Comparison of ENCODE assay signal across 14 cellular contexts in the genomic region with DNA sequence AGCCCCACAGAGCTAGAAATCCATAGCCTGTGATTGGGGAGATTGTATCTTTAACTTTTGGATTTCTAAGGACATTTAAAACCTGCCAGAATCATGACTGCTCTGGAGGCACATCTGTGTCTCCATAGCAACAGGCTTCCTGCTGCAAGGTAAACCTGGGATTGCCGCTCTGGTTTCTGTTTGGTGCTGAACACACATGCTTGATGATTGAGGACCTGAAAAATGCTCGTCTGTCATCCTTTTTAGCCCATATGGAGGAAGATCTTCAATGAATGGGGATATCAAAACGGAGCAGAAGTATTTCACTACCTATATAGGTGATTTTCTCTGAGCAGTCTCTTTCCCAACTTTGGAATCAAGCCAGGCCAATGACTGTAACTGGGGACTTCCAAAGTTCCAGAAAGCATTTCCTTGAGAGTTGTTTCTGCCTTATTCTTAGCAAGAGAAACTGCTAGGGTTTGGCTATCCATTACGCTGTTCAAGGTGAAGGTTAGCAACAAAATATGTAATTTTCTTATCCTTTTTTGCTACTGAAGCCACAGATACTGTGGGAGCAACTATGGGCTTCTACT.
DNase-seq lines count a peak whose midpoint lies in the region; ATAC-seq, FAIRE-seq and TF ChIP-seq lines count a peak whose summit lies in the region.
"Had no signal": no experiment of that assay in that cellular context is flagged by ENCODE, and none has a peak within 500 bp of the region (broad histone marks: within the 10 kb centered on the region; RNA-seq: fewer than 3 reads in every experiment).

No MANE protein-coding gene starts in this region.

- H3K27ac ChIP-seq in RWPE1, result no peak overlapping the region

- POLR2A ChIA-PET in RWPE1 (lab: Yijun Ruan, JAX; ENCODE audit: low non-redundant PET), result no interaction called here

- CTCF ChIA-PET in RWPE1 (lab: Yijun Ruan, JAX), result interaction anchor here (0.5 kb wide), 1 partner anchor 417 kb away, joined by 3 read pairs; no protein-coding TSS in a partner anchor

- peak; percentile 69 for FAIRE-seq in islet of Langerhans (lab: Jason Lieb, UNC)

- peak; percentile 10 for DNase-seq in DMS53 treated with DMSO at 0.1 percent for 48 hours (lab: John Stamatoyannopoulos, UW; ENCODE audit: unreplicated experiment)
- DNase-seq in NCI-H1105 (lab: John Stamatoyannopoulos, UW), result peak; percentile 80
- peak; percentile 8 for DNase-seq in RWPE1 (ENCODE audit: low spot score)
- no peak for DNase-seq in NOMO-1 (lab: John Stamatoyannopoulos, UW; ENCODE audit: unreplicated experiment in 2 of 2)
- no peak for DNase-seq in NK-92 treated with Interleukin-12 subunit alpha and Interleukin-12 subunit beta, amount 100 ng/mL, for 24 hours (lab: John Stamatoyannopoulos, UW)
- DNase-seq: activated CD4-positive, alpha-beta memory T cell treated with anti-CD3 and anti-CD28 coated beads, Interleukin-2, amount 10 ng/mL, durations not matched to agents 7 days and 5 days; activated naive CD4-positive, alpha-beta T cell; cortex of kidney; H7; stimulated activated naive CD8-positive, alpha-beta T cell treated with anti-CD3 and anti-CD28 coated beads, Interleukin-15, amount 100 ng/mL, for 72 hours; T-helper 17 cell had no signal

- no peak for TF ChIP-seq CTCF in RWPE1 (conservative IDR thresholded peaks at IDR 0.05; ENCODE audit: low read depth)

- ATAC-seq in GM21360 (IDR thresholded peaks at IDR 0.05; ENCODE audit: unreplicated experiment), result no peak
- no peak for ATAC-seq in GM21619 (IDR thresholded peaks at IDR 0.05; ENCODE audit: unreplicated experiment)
- ATAC-seq: stimulated activated naive CD8-positive, alpha-beta T cell treated with anti-CD3 and anti-CD28 coated beads, Interleukin-15, amount 100 ng/mL, for 72 hours; T-helper 17 cell had no signal

Comparison
In these comparisons a context has a peak if more than half of its experiments do, and no peak if none do; other contexts are left out.
1. DNase-seq: peak in DMS53 treated with DMSO at 0.1 percent for 48 hours (single experiment), NCI-H1105 (single experiment) and RWPE1 (single experiment); none in NOMO-1 (0 of 2) and NK-92 treated with Interleukin-12 subunit alpha and Interleukin-12 subunit beta, amount 100 ng/mL, for 24 hours (single experiment).